Comparison of ENCODE assay signal across 22 cellular contexts in the genomic region with DNA sequence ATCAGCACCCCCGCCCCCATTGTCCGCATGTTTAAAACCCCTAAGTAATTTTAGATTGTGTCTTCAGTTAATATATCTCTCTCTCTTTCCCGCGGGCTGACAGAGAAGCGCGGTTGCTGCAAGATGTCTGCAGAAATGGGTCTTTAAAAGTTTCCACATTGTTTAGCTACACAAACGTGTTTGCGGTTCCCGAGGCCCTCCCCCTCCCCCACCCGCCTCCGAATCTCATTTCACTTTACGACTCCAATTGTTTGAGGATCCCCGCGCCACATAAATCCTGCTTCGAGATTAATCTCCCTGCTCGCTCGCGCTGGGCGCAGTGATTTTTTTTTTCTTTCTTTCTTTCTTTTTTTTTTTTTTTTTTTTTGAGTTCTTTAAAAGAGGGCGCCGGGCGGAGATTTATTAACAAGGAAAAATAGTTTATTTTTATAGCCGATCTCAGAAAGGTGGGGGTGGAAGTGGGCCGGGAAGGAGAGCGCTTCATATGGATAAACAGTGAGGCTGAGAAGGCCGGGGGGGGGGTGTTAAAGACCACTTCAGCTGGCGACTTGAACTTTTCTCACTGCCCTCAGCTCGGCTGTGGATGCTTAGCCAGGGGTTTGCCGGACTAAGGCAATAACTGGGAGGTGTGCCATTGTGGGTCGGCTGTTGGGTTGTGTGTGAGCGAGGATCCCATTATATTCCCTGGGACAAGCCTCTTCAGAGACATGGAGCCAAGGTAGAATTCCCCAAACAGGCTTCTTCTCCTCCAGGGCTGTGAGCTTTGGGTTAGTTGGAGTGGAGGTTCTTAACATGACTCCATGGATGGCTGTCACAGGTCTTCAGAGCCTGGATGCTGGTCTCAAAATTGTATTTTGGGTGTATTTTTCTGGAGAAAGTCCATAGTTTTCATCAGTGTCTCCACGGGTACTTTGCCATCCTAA. TPM values are rescaled to one million over a fixed set of nuclear protein-coding genes. Genes with fewer than 3 reads are reported as not detected.
"Had no signal": no experiment of that assay in that cellular context is flagged by ENCODE, and none has a peak within 500 bp of the region (broad histone marks: within the 10 kb centered on the region; RNA-seq: fewer than 3 reads in every experiment).

No MANE protein-coding gene starts in this region.

- H3K27me3 ChIP-seq: ovary had no signal

- ATAC-seq: effector memory CD8-positive, alpha-beta T cell; foreskin keratinocyte; mucosa of descending colon; naive thymus-derived CD8-positive, alpha-beta T cell; right lobe of liver; stimulated activated memory B cell treated with anti-CD40 and anti-IgM and Interleukin-4, amounts not matched to agents 10 μg/mL and 1 μg/mL and 100 μg/mL, for 72 hours had no signal

- H3K9me3 ChIP-seq: mucosa of descending colon, ovary, right lobe of liver, tibial artery, upper lobe of left lung, uterus had no signal

- H3K27ac ChIP-seq: foreskin keratinocyte, ovary, right lobe of liver, tibial artery, uterus had no signal

- DNase-seq: effector memory CD8-positive, alpha-beta T cell; hypothalamus; kidney glomerular epithelial cell; mucosa of descending colon; naive thymus-derived CD8-positive, alpha-beta T cell; ovary; right lobe of liver; stimulated activated CD4-positive, alpha-beta T cell treated with anti-CD3 and anti-CD28 coated beads, Interleukin-4, amount 100 ng/mL, for 24 hours; tibial artery; uterus had no signal

- H3K36me3 ChIP-seq: ovary, right lobe of liver, tibial artery, upper lobe of left lung, uterus had no signal

- FAIRE-seq: colon, islet of Langerhans had no signal

- H3K4me3 ChIP-seq: mucosa of descending colon, ovary, right lobe of liver, tibial artery, upper lobe of left lung, uterus had no signal

- H3K4me1 ChIP-seq: foreskin keratinocyte, right lobe of liver, uterus had no signal

RNA-seq across cellular contexts. Expression of a gene that starts 39.7 kb away (rescaled TPM):
- total RNA-seq: epithelial cell of proximal tubule; foreskin keratinocyte; liver; lung microvascular endothelial cell; mesenteric fat pad; mucosa of descending colon; naive thymus-derived CD8-positive, alpha-beta T cell; progenitor cell of endocrine pancreas; right lobe of liver; temporal lobe; uterus had no signal
- polyA plus RNA-seq: foreskin keratinocyte; naive thymus-derived CD8-positive, alpha-beta T cell; neural cell had no signal
